18 cellular contexts compared by ENCODE assay signal in the genomic region with DNA sequence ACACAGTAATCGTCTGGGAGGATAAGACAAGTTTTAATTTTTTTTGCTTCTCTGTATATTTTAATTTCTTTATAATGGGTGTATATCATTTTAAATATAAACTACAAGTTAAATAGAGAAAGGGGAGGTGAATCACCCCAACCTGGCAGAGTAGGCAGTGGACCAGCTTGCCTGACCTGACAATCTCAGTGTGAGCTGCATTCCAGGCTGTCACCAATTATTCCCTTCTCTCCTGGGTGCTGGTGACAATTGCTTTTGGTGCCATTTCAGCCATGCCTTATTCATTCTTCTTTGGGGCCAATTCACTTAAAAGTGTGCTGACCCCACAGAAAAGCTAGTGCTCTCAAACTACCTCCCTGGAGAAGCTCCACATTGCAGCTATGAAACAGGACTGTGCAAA.
A peak's percentile ranks its signal among the peaks of the same experiment; 100 is the strongest.
DNase-seq lines count a peak whose midpoint lies in the region; ATAC-seq and TF ChIP-seq lines count a peak whose summit lies in the region.
"Had no signal": no experiment of that assay in that cellular context is flagged by ENCODE, and none has a peak within 500 bp of the region (broad histone marks: within the 10 kb centered on the region; RNA-seq: fewer than 3 reads in every experiment).

No MANE protein-coding gene starts in this region.

- peak overlapping the region; percentile 95 for H3K4me2 ChIP-seq in Loucy (ENCODE audit: low read depth, low read length, poor library complexity, severe bottlenecking)
- peak overlapping the region; percentile 64 for H3K4me2 ChIP-seq in neural progenitor cell
- H3K4me2 ChIP-seq: GM23338 had no signal

- H3K36me3 Mint-ChIP-seq in neural progenitor cell: no peaks in the 10 kb centered on the region
- H3K36me3 Mint-ChIP-seq: CD4-positive, alpha-beta memory T cell had no signal

- peak overlapping the region; percentile 74 for H3K9ac ChIP-seq in Loucy (ENCODE audit: low read depth, low read length, poor library complexity, severe bottlenecking)
- H3K9ac ChIP-seq in neural progenitor cell: no peak overlapping the region

- intact Hi-C loops in left ventricle myocardium inferior (cut with micrococcal nuclease): no loop called here

- H2AFZ ChIP-seq in Loucy (ENCODE audit: low read length) (no peak overlapping the region), neural progenitor cell (replicated peaks) (no peak overlapping the region)
- H2AFZ ChIP-seq: GM23338 had no signal

- no peak for ATAC-seq in GM18498 (IDR thresholded peaks at IDR 0.05; ENCODE audit: unreplicated experiment)
- ATAC-seq: GM23338 had no signal

- TF ChIP-seq CTCF in Loucy (conservative IDR thresholded peaks at IDR 0.05; ENCODE audit: low read length) (no peak), neural progenitor cell (IDR thresholded peaks at IDR 0.05) (no peak), left ventricle myocardium inferior (IDR thresholded peaks at IDR 0.05; ENCODE audit: borderline replicate concordance) (no peak)

- H3K4me1 Mint-ChIP-seq in neural progenitor cell: peaks cover 31% of the 10 kb centered on the region
- H3K4me1 Mint-ChIP-seq: CD4-positive, alpha-beta memory T cell had no signal

- peak; percentile 72 for DNase-seq in cerebellum (ENCODE audit: low spot score)
- peak; percentile 34 for DNase-seq in neural progenitor cell (ENCODE audit: low spot score)
- DNase-seq in NCI-H2081 treated with DMSO at 0.1 percent for 48 hours (lab: John Stamatoyannopoulos, UW): no peak
- DNase-seq in left ventricle myocardium inferior: no peak
- DNase-seq in NCI-H1105 treated with DMSO at 0.1 percent for 48 hours (lab: John Stamatoyannopoulos, UW): no peak
- DNase-seq: BE2C, COR-L47, DMS153, DMS79 treated with DMSO at 0.1 percent for 48 hours, EL, GF-D8, H9 had no signal

- H3K4me3 ChIP-seq in Loucy (ENCODE audit: low read length, poor library complexity, severe bottlenecking) (peak overlapping the region; percentile 77), neural progenitor cell (no peak overlapping the region), left ventricle myocardium inferior (no peak overlapping the region)
- H3K4me3 ChIP-seq: GM23338 had no signal

- no peak overlapping the region for H3K4me3 Mint-ChIP-seq in neural progenitor cell
- H3K4me3 Mint-ChIP-seq: GM23338, H9 had no signal

- no peaks in the 10 kb centered on the region for H3K9me2 ChIP-seq in Loucy (replicated peaks; ENCODE audit: low read depth, low read length)

- H3K36me3 ChIP-seq in Loucy (ENCODE audit: insufficient read depth, low read length) (no peaks in the 10 kb centered on the region), neural progenitor cell (no peaks in the 10 kb centered on the region), left ventricle myocardium inferior (no peaks in the 10 kb centered on the region)
- H3K36me3 ChIP-seq: BE2C had no signal

- H3K27me3 ChIP-seq in Loucy (ENCODE audit: insufficient read depth, low read length, poor library complexity, severe bottlenecking) (no peaks in the 10 kb centered on the region), neural progenitor cell (no peaks in the 10 kb centered on the region), left ventricle myocardium inferior (ENCODE audit: low read depth) (peaks cover 15% of the 10 kb centered on the region)
- H3K27me3 ChIP-seq: BE2C had no signal

- peaks cover 13% of the 10 kb centered on the region for H4K20me1 ChIP-seq in Loucy (ENCODE audit: insufficient read depth, low read length, poor library complexity, severe bottlenecking)
- no peaks in the 10 kb centered on the region for H4K20me1 ChIP-seq in neural progenitor cell (ENCODE audit: low read depth)

- peaks cover 5% of the 10 kb centered on the region for H3K27me3 Mint-ChIP-seq in neural progenitor cell (ENCODE audit: insufficient read depth, low read depth)
- H3K27me3 Mint-ChIP-seq: CD4-positive, alpha-beta memory T cell; IgD-negative memory B cell had no signal

- no peaks in the 10 kb centered on the region for H3K9me3 ChIP-seq in Loucy (ENCODE audit: insufficient read depth, low read depth, low read length)
- no peaks in the 10 kb centered on the region for H3K9me3 ChIP-seq in neural progenitor cell (ENCODE audit: low read depth)
- no peaks in the 10 kb centered on the region for H3K9me3 ChIP-seq in left ventricle myocardium inferior (replicated peaks)
- H3K9me3 ChIP-seq: BE2C had no signal

- peaks cover 60% of the 10 kb centered on the region for H3K4me1 ChIP-seq in Loucy (ENCODE audit: insufficient read depth, low read length, poor library complexity, severe bottlenecking)
- peaks cover 26% of the 10 kb centered on the region for H3K4me1 ChIP-seq in neural progenitor cell
- no peaks in the 10 kb centered on the region for H3K4me1 ChIP-seq in left ventricle myocardium inferior
- H3K4me1 ChIP-seq: BE2C had no signal

- H3K27ac Mint-ChIP-seq in neural progenitor cell: no peak overlapping the region
- H3K27ac Mint-ChIP-seq: CD4-positive, alpha-beta memory T cell; GM23338; H9; IgD-negative memory B cell had no signal

- H3K27ac ChIP-seq in neural progenitor cell: no peak overlapping the region
- no peak overlapping the region for H3K27ac ChIP-seq in left ventricle myocardium inferior (replicated peaks)
- H3K27ac ChIP-seq: C4-2B had no signal

- H3F3A ChIP-seq in Loucy (ENCODE audit: low read depth): no peaks in the 10 kb centered on the region
- peaks cover 16% of the 10 kb centered on the region for H3F3A ChIP-seq in neural progenitor cell (ENCODE audit: low read depth)

- peaks cover 6% of the 10 kb centered on the region for H3K9me3 Mint-ChIP-seq in neural progenitor cell

- H3K79me2 ChIP-seq in Loucy (ENCODE audit: insufficient read depth, low read length) (peaks cover 75% of the 10 kb centered on the region), neural progenitor cell (ENCODE audit: low read depth) (no peaks in the 10 kb centered on the region)

Comparison
In these comparisons a context has a peak if more than half of its experiments do, and no peak if none do; other contexts are left out.
1. DNase-seq: peak in cerebellum (single experiment) and neural progenitor cell (single experiment); none in NCI-H2081 treated with DMSO at 0.1 percent for 48 hours (single experiment), left ventricle myocardium inferior (single experiment) and NCI-H1105 treated with DMSO at 0.1 percent for 48 hours (single experiment).